27 cellular contexts compared by ENCODE assay signal in genomic region chr6:4242593-4242992, GRCh38.
"Had no signal": no experiment of that assay in that cellular context is flagged by ENCODE, and none has a peak within 500 bp of the region (broad histone marks: within the 10 kb centered on the region; RNA-seq: fewer than 3 reads in every experiment).

No MANE protein-coding gene starts in this region.

- H2AFZ ChIP-seq: neural progenitor cell, parathyroid adenoma had no signal

- H3K9me3 Mint-ChIP-seq: natural killer cell treated with Interleukin-12 subunit alpha and Interleukin-12 subunit beta and Interleukin-15 and Interleukin-18, amount 100 ng/mL, for 72 hours; stimulated activated effector memory CD8-positive, alpha-beta T cell treated with anti-CD3 and anti-CD28 coated beads, Interleukin-12 subunit alpha, Interleukin-12 subunit beta, amount 100 ng/mL, for 72 hours had no signal

- H3K9me3 ChIP-seq: ovary, psoas muscle, right lobe of liver, thoracic aorta, thyroid gland had no signal

- H3K27me3 ChIP-seq: neural progenitor cell, ovary, right lobe of liver, sigmoid colon, stomach, thyroid gland, tibial nerve, upper lobe of left lung, vagina had no signal

- H3K27ac Mint-ChIP-seq: natural killer cell treated with Interleukin-12 subunit alpha and Interleukin-12 subunit beta and Interleukin-15 and Interleukin-18, amount 100 ng/mL, for 72 hours; neural progenitor cell; progenitor cell of endocrine pancreas; stimulated activated effector memory CD8-positive, alpha-beta T cell treated with anti-CD3 and anti-CD28 coated beads, Interleukin-12 subunit alpha, Interleukin-12 subunit beta, amount 100 ng/mL, for 72 hours; stimulated activated naive B cell treated with anti-CD40 and anti-IgM and Interleukin-4, amounts not matched to agents 10 μg/mL and 1 μg/mL and 100 μg/mL, for 72 hours; stimulated activated naive CD8-positive, alpha-beta T cell treated with anti-CD3 and anti-CD28 coated beads, Interleukin-15, Interleukin-2, amounts not matched to agents 100 ng/mL and 50 ng/mL, for 24 hours had no signal

- H3K79me2 ChIP-seq: parathyroid adenoma had no signal

- H3K4me1 Mint-ChIP-seq: neural progenitor cell; stimulated activated effector memory CD8-positive, alpha-beta T cell treated with anti-CD3 and anti-CD28 coated beads, Interleukin-12 subunit alpha, Interleukin-12 subunit beta, amount 100 ng/mL, for 72 hours; stimulated activated naive B cell treated with anti-CD40 and anti-IgM and Interleukin-4, amounts not matched to agents 10 μg/mL and 1 μg/mL and 100 μg/mL, for 72 hours had no signal

- H3K4me2 ChIP-seq: neural progenitor cell had no signal

- H3K4me3 ChIP-seq: neural progenitor cell, ovary, psoas muscle, right lobe of liver, sigmoid colon, stomach, thoracic aorta, thyroid gland, tibial nerve, upper lobe of left lung, vagina had no signal

- H3K4me1 ChIP-seq: neural progenitor cell, parathyroid adenoma, psoas muscle, right lobe of liver, sigmoid colon, stomach, thyroid gland, tibial nerve, upper lobe of left lung, vagina had no signal

- H3K4me3 Mint-ChIP-seq: natural killer cell treated with Interleukin-12 subunit alpha and Interleukin-12 subunit beta and Interleukin-15 and Interleukin-18, amount 100 ng/mL, for 72 hours; neural progenitor cell; stimulated activated effector memory CD8-positive, alpha-beta T cell treated with anti-CD3 and anti-CD28 coated beads, Interleukin-12 subunit alpha, Interleukin-12 subunit beta, amount 100 ng/mL, for 72 hours; stimulated activated naive B cell treated with anti-CD40 and anti-IgM and Interleukin-4, amounts not matched to agents 10 μg/mL and 1 μg/mL and 100 μg/mL, for 72 hours; stimulated activated naive CD8-positive, alpha-beta T cell treated with anti-CD3 and anti-CD28 coated beads, Interleukin-15, Interleukin-2, amounts not matched to agents 100 ng/mL and 50 ng/mL, for 24 hours had no signal

- ATAC-seq: natural killer cell treated with Interleukin-12 subunit alpha and Interleukin-12 subunit beta and Interleukin-15 and Interleukin-18, amount 100 ng/mL, for 72 hours; psoas muscle; right cardiac atrium; right lobe of liver; stimulated activated effector memory CD8-positive, alpha-beta T cell treated with anti-CD3 and anti-CD28 coated beads, Interleukin-12 subunit alpha, Interleukin-12 subunit beta, amount 100 ng/mL, for 72 hours; stimulated activated naive B cell treated with anti-CD40 and anti-IgM and Interleukin-4, amounts not matched to agents 10 μg/mL and 1 μg/mL and 100 μg/mL, for 72 hours had no signal

- H3K36me3 ChIP-seq: neural progenitor cell, ovary, right lobe of liver, sigmoid colon, stomach, thoracic aorta, thyroid gland, tibial nerve, upper lobe of left lung, vagina had no signal

- H3K27ac ChIP-seq: neural progenitor cell, ovary, parathyroid adenoma, psoas muscle, right lobe of liver, sigmoid colon, stomach, thoracic aorta, thyroid gland, tibial nerve, upper lobe of left lung, vagina had no signal

- H3K36me3 Mint-ChIP-seq: natural killer cell treated with Interleukin-12 subunit alpha and Interleukin-12 subunit beta and Interleukin-15 and Interleukin-18, amount 100 ng/mL, for 72 hours; stimulated activated effector memory CD8-positive, alpha-beta T cell treated with anti-CD3 and anti-CD28 coated beads, Interleukin-12 subunit alpha, Interleukin-12 subunit beta, amount 100 ng/mL, for 72 hours had no signal

- DNase-seq: occipital lobe; ovary; posterior cingulate gyrus; psoas muscle; right cardiac atrium; right lobe of liver; sigmoid colon; small intestine; stimulated activated CD4-positive, alpha-beta T cell treated with anti-CD3 and anti-CD28 coated beads, Interleukin-15, amount 100 ng/mL, for 24 hours; stimulated activated CD4-positive, alpha-beta T cell treated with anti-CD3 and anti-CD28 coated beads, Interleukin-2, amount 100 ng/mL, for 24 hours; stimulated activated CD4-positive, alpha-beta T cell treated with anti-CD3 and anti-CD28 coated beads, Interleukin-2, amount 100 ng/mL, for 48 hours; stimulated activated CD4-positive, alpha-beta T cell treated with anti-CD3 and anti-CD28 coated beads, Interleukin-4, amount 100 ng/mL, for 24 hours; stimulated activated naive B cell treated with anti-CD40 and anti-IgM and Interleukin-4, amounts not matched to agents 10 μg/mL and 1 μg/mL and 100 μg/mL, for 72 hours; stimulated activated naive CD4-positive, alpha-beta T cell treated with Interleukin-2 at 50 U/mL for 16 hours; stomach; thyroid gland; trophoblast cell; upper lobe of left lung had no signal

- H3K9ac ChIP-seq: neural progenitor cell, parathyroid adenoma had no signal
